12 cellular contexts compared by ENCODE assay signal in the genomic region with DNA sequence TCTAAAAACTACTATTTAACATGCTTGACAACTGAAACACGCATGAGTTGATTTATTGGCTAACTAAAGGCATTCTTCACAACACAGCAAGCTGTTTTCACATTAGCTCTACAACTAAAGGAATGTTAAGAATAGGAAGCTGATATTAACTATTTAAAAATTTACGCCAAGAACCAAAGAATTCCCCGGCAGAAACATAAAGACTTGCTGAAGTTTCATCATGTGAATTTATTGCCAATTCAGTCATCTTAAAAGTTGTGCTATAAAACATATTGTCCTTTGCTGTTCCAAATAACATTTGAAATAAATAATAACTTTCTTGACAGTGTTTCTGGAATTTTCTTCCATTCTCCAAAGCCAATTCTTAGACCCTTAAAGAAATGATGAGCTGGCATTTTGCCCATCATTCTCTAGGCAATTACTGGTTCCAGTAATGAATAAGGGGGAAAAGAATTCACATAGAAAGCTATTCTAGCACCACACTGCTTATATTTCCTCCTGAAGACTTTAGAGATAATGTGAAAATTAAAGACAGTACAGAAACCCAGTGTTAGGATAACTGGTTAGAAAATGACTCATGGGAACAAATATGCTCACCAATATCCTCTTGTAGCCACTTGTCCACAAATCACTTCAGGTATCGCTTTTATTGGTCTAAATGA.
A peak's percentile ranks its signal among the peaks of the same experiment; 100 is the strongest.
DNase-seq lines count a peak whose midpoint lies in the region; ATAC-seq, FAIRE-seq and TF ChIP-seq lines count a peak whose summit lies in the region.
"Had no signal": no experiment of that assay in that cellular context is flagged by ENCODE, and none has a peak within 500 bp of the region (broad histone marks: within the 10 kb centered on the region; RNA-seq: fewer than 3 reads in every experiment).

No MANE protein-coding gene starts in this region.

- no peak for TF ChIP-seq POLR2A in K562 (conservative IDR thresholded peaks at IDR 0.05)
- TF ChIP-seq POLR2A in tibial nerve (IDR thresholded peaks at IDR 0.05): no peak

- in situ Hi-C loops in K562 (cut with MboI): no loop called here

- no peak for TF ChIP-seq EP300 in K562 (IDR thresholded peaks at IDR 0.05; ENCODE audit: low read length)
- no peak for TF ChIP-seq EP300 in tibial nerve (IDR thresholded peaks at IDR 0.05)

- BruUV-seq in A673 (replicated peaks; lab: Mats Ljungman, UMichigan): no TSS peak
- BruUV-seq in K562 (replicated peaks; lab: Mats Ljungman, UMichigan): no TSS peak

- no peak overlapping the region for H3K27ac Mint-ChIP-seq in activated T-cell treated with anti-CD3 and anti-CD28 coated beads, Interleukin-2, amount 50 U/mL, for 72 hours
- H3K27ac Mint-ChIP-seq: activated naive CD8-positive, alpha-beta T cell treated with anti-CD3 and anti-CD28 coated beads, Interleukin-2, amount 10 ng/mL, durations not matched to agents 7 days and 5 days had no signal

- H3K79me2 ChIP-seq in K562 (ENCODE audit: control insufficient read depth, insufficient read depth, low read length): no peaks in the 10 kb centered on the region

- intact Hi-C loops in A673 (cut with micrococcal nuclease; ENCODE audit: unreplicated experiment): no loop called here
- intact Hi-C loops in K562 (cut with micrococcal nuclease): no loop called here

- 28% methylated on average over 4 of the region's 4 CpGs for WGBS in K562 (ENCODE audit: insufficient coverage, low coverage, missing lambda C conversion rate)
- 43 to 51% methylated on average over 4 of the region's 4 CpGs for WGBS in tibial nerve, 2 donors

- TF ChIP-seq CTCF in A673 (conservative IDR thresholded peaks at IDR 0.05; ENCODE audit: low read depth, low read length): no peak
- TF ChIP-seq CTCF in K562 (IDR thresholded peaks at IDR 0.05 in 2 of 3, conservative IDR thresholded peaks at IDR 0.05 in 1 of 3; ENCODE audit: insufficient read depth in 2 of 3, low read depth in 1 of 3, low read length in 3 of 3): no peak
- no peak for TF ChIP-seq CTCF in tibial nerve (IDR thresholded peaks at IDR 0.05)

- peak; percentile 81 for DNase-seq in A673 (ENCODE audit: low spot score)
- no peak for DNase-seq in HEK293T (ENCODE audit: extremely low spot score)
- DNase-seq in K562 (ENCODE audit: extremely low read depth in 1 of 4, low spot score in 3 of 4): no peak
- peak; percentile 69 for DNase-seq in iris pigment epithelial cell (ENCODE audit: low read depth)
- no peak for DNase-seq in stimulated activated naive CD4-positive, alpha-beta T cell treated with Interleukin-2 at 50 U/mL for 16 hours (lab: John Stamatoyannopoulos, UW)
- DNase-seq in tibial nerve (ENCODE audit: low spot score in 2 of 2): no peak
- DNase-seq in activated T-cell treated with anti-CD3 and anti-CD28 coated beads, Interleukin-2, amount 50 U/mL, for 72 hours: no peak
- DNase-seq in activated T-cell treated with anti-CD3 and anti-CD28 coated beads, Interleukin-2, amount 50 U/mL, for 4 hours: no peak
- DNase-seq: activated naive CD8-positive, alpha-beta T cell treated with anti-CD3 and anti-CD28 coated beads, Interleukin-2, amount 10 ng/mL, durations not matched to agents 7 days and 5 days; AML-193; heart right ventricle; T-helper 9 cell had no signal

- H3K36me3 ChIP-seq in A673 (ENCODE audit: insufficient read depth, low read length, poor library complexity, severe bottlenecking) (no peaks in the 10 kb centered on the region), K562 (ENCODE audit: control insufficient read depth, insufficient read depth, low read length) (no peaks in the 10 kb centered on the region), tibial nerve (no peaks in the 10 kb centered on the region)
- H3K36me3 ChIP-seq: heart right ventricle had no signal

- no peaks in the 10 kb centered on the region for H3K9me1 ChIP-seq in K562 (ENCODE audit: control insufficient read depth, insufficient read depth, low read length)

- no peaks in the 10 kb centered on the region for H3K27me3 Mint-ChIP-seq in activated T-cell treated with anti-CD3 and anti-CD28 coated beads, Interleukin-2, amount 50 U/mL, for 72 hours (ENCODE audit: low read depth)
- H3K27me3 Mint-ChIP-seq in activated T-cell treated with anti-CD3 and anti-CD28 coated beads, Interleukin-2, amount 50 U/mL, for 4 hours (ENCODE audit: low read depth): peaks cover 6% of the 10 kb centered on the region

- H4K20me1 ChIP-seq in K562 (replicated peaks; ENCODE audit: control insufficient read depth, insufficient read depth, low read length): 0 out of 2 replicates have a peak, but pooled peaks cover 6% of the 10 kb centered on the region

- TF ChIP-seq RAD21 in K562 (CRISPR knock-in tag; conservative IDR thresholded peaks at IDR 0.05 in 1 of 2, IDR thresholded peaks at IDR 0.05 in 1 of 2): no peak

- H3K4me3 Mint-ChIP-seq in activated T-cell treated with anti-CD3 and anti-CD28 coated beads, Interleukin-2, amount 50 U/mL, for 72 hours: no peak overlapping the region
- H3K4me3 Mint-ChIP-seq in activated T-cell treated with anti-CD3 and anti-CD28 coated beads, Interleukin-2, amount 50 U/mL, for 4 hours: no peak overlapping the region
- H3K4me3 Mint-ChIP-seq: activated naive CD8-positive, alpha-beta T cell treated with anti-CD3 and anti-CD28 coated beads, Interleukin-2, amount 10 ng/mL, durations not matched to agents 7 days and 5 days had no signal

- H3K4me1 ChIP-seq in A673 (ENCODE audit: insufficient read depth, low read length, poor library complexity, severe bottlenecking) (peaks cover 52% of the 10 kb centered on the region), K562 (replicated peaks in 1 of 2; ENCODE audit: control insufficient read depth in 2 of 2, insufficient read depth in 2 of 2, low read length in 2 of 2) (no peaks in the 10 kb centered on the region), tibial nerve (peaks cover 0 to 37% (median 6%) of the 10 kb centered on the region in 4 donors)

- peak overlapping the region; percentile 5 for H3K4me3 ChIP-seq in A673 (ENCODE audit: low read depth, low read length, poor library complexity, severe bottlenecking)
- no peak overlapping the region for H3K4me3 ChIP-seq in K562
- no peak overlapping the region for H3K4me3 ChIP-seq in tibial nerve
- H3K4me3 ChIP-seq: heart right ventricle had no signal

- ATAC-seq in K562: no peak
- no peak for ATAC-seq in activated T-cell treated with anti-CD3 and anti-CD28 coated beads, Interleukin-2, amount 50 U/mL, for 72 hours (replicated peaks in 1 of 2)
- ATAC-seq in activated T-cell treated with anti-CD3 and anti-CD28 coated beads, Interleukin-2, amount 50 U/mL, for 4 hours: no peak
- ATAC-seq: heart right ventricle had no signal

- H3K27me3 ChIP-seq in A673 (replicated peaks; ENCODE audit: insufficient read depth, low read depth, low read length, poor library complexity) (no peaks in the 10 kb centered on the region), K562 (ENCODE audit: control insufficient read depth in 2 of 2, insufficient read depth in 2 of 2, low read length in 2 of 2) (no peaks in the 10 kb centered on the region; a peak in 1 of 5 replicates), tibial nerve (no peaks in the 10 kb centered on the region)
- H3K27me3 ChIP-seq: heart right ventricle had no signal

- H3K9me3 ChIP-seq in A673 (ENCODE audit: low read depth, low read length, poor library complexity, severe bottlenecking): no peaks in the 10 kb centered on the region
- H3K9me3 ChIP-seq in K562 (replicated peaks; ENCODE audit: control insufficient read depth, insufficient read depth, low read depth, low read length): no peaks in the 10 kb centered on the region
- H3K9me3 ChIP-seq in tibial nerve: no peaks in the 10 kb centered on the region
- H3K9me3 ChIP-seq: heart right ventricle had no signal

- no peak overlapping the region for H2AFZ ChIP-seq in K562 (ENCODE audit: low read depth, low read length)

- no peaks in the 10 kb centered on the region for H3K36me3 Mint-ChIP-seq in activated T-cell treated with anti-CD3 and anti-CD28 coated beads, Interleukin-2, amount 50 U/mL, for 72 hours (ENCODE audit: insufficient read depth in 2 of 2)
- H3K36me3 Mint-ChIP-seq in activated T-cell treated with anti-CD3 and anti-CD28 coated beads, Interleukin-2, amount 50 U/mL, for 4 hours (ENCODE audit: insufficient read depth): no peaks in the 10 kb centered on the region
- H3K36me3 Mint-ChIP-seq: activated naive CD8-positive, alpha-beta T cell treated with anti-CD3 and anti-CD28 coated beads, Interleukin-2, amount 10 ng/mL, durations not matched to agents 7 days and 5 days had no signal

- no peak overlapping the region for H3K4me2 ChIP-seq in K562 (ENCODE audit: insufficient read depth, low read length)

- POLR2A ChIA-PET in A673 (lab: Charles Lee; ENCODE audit: low non-redundant PET): no interaction called here
- POLR2A ChIA-PET in HEK293T (lab: Yijun Ruan, JAX): no interaction called here
- POLR2A ChIA-PET in K562 (lab: Yijun Ruan, JAX): interaction anchor here (1.8 kb wide), 1 partner anchor 11 kb away, joined by 4 read pairs; no protein-coding TSS in a partner anchor

- H3K9ac ChIP-seq in K562 (ENCODE audit: insufficient read depth in 1 of 2, low read depth in 2 of 2, low read length in 2 of 2): no peak overlapping the region

- peak overlapping the region; percentile 78 for H3K27ac ChIP-seq in A673 (ENCODE audit: low read depth, low read length, poor library complexity, severe bottlenecking)
- H3K27ac ChIP-seq in K562 (ENCODE audit: extremely low read depth, low read depth, low read length): no peak overlapping the region
- peak overlapping the region in 1 of 4 donors; percentile 38 for H3K27ac ChIP-seq in tibial nerve
- H3K27ac ChIP-seq: heart right ventricle had no signal

- H3K4me1 Mint-ChIP-seq in activated T-cell treated with anti-CD3 and anti-CD28 coated beads, Interleukin-2, amount 50 U/mL, for 72 hours (ENCODE audit: low read depth): no peaks in the 10 kb centered on the region
- H3K4me1 Mint-ChIP-seq in activated T-cell treated with anti-CD3 and anti-CD28 coated beads, Interleukin-2, amount 50 U/mL, for 4 hours (ENCODE audit: low read depth): no peaks in the 10 kb centered on the region
- H3K4me1 Mint-ChIP-seq: activated naive CD8-positive, alpha-beta T cell treated with anti-CD3 and anti-CD28 coated beads, Interleukin-2, amount 10 ng/mL, durations not matched to agents 7 days and 5 days had no signal

- H3K9me3 Mint-ChIP-seq in activated T-cell treated with anti-CD3 and anti-CD28 coated beads, Interleukin-2, amount 50 U/mL, for 72 hours: no peaks in the 10 kb centered on the region
- no peaks in the 10 kb centered on the region for H3K9me3 Mint-ChIP-seq in activated T-cell treated with anti-CD3 and anti-CD28 coated beads, Interleukin-2, amount 50 U/mL, for 4 hours
- H3K9me3 Mint-ChIP-seq: activated naive CD8-positive, alpha-beta T cell treated with anti-CD3 and anti-CD28 coated beads, Interleukin-2, amount 10 ng/mL, durations not matched to agents 7 days and 5 days had no signal

- no peak for FAIRE-seq in K562 (lab: Jason Lieb, UNC)

- CTCF ChIA-PET in A673 (lab: Charles Lee) (no interaction called here), HEK293T (lab: Yijun Ruan, JAX) (no interaction called here), K562 (lab: Yijun Ruan, JAX; ENCODE audit: low intra/inter-chr PET ratio) (no interaction called here)

TF ChIP-seq in K562, 482 proteins besides CTCF, POLR2A, EP300 and RAD21 (continues in another document):
- no peak for TF ChIP-seq ZNF140 (CRISPR knock-in tag; IDR thresholded peaks at IDR 0.05)
- no peak for TF ChIP-seq PML (IDR thresholded peaks at IDR 0.05; ENCODE audit: low read length)
- peak; percentile 50; the same call in 1 of the 2 replicates for TF ChIP-seq C11orf30 (IDR thresholded peaks at IDR 0.05; ENCODE audit: low read depth)
- peak; percentile 29; the same call in 1 of the 2 replicates for TF ChIP-seq MAFK (IDR thresholded peaks at IDR 0.05; ENCODE audit: low read length)

Comparison
In these comparisons a context has a peak if more than half of its experiments do, and no peak if none do; other contexts are left out.
1. DNase-seq: peak in A673 (single experiment) and iris pigment epithelial cell (single experiment); none in HEK293T (single experiment), K562 (0 of 4), stimulated activated naive CD4-positive, alpha-beta T cell treated with Interleukin-2 at 50 U/mL for 16 hours (single experiment), tibial nerve (0 of 2), activated T-cell treated with anti-CD3 and anti-CD28 coated beads, Interleukin-2, amount 50 U/mL, for 72 hours (0 of 2) and activated T-cell treated with anti-CD3 and anti-CD28 coated beads, Interleukin-2, amount 50 U/mL, for 4 hours (single experiment).